Comparison of ENCODE assay signal across 8 cellular contexts in genomic region chr11:103055174-103055890, GRCh38. TPM values are rescaled to one million over a fixed set of nuclear protein-coding genes. Genes with fewer than 3 reads are reported as not detected.
DNase-seq lines count a peak whose midpoint lies in the region; ATAC-seq, FAIRE-seq and TF ChIP-seq lines count a peak whose summit lies in the region.

No MANE protein-coding gene starts in this region.

- no peak overlapping the region for H3K14ac ChIP-seq in mesenchymal stem cell (ENCODE audit: low read length in 2 of 2)

- TF ChIP-seq CTCF in AG04450 (IDR thresholded peaks at IDR 0.05; ENCODE audit: low read depth, low read length) (peak; percentile 67), GM06990 (IDR thresholded peaks at IDR 0.05; ENCODE audit: insufficient read depth, low read length, poor library complexity, severe bottlenecking) (peak; percentile 61), bronchial epithelial cell (IDR thresholded peaks at IDR 0.05; ENCODE audit: insufficient read depth, low read length, severe bottlenecking) (peak; percentile 42)

- no peak overlapping the region for H2BK120ac ChIP-seq in mesenchymal stem cell (ENCODE audit: low read depth, low read length)

- H4K91ac ChIP-seq in mesenchymal stem cell (ENCODE audit: low read length) = no peak overlapping the region

- DNase-seq in AG04450 (ENCODE audit: low read depth, low spot score) (peak; percentile 16), GM06990 (ENCODE audit: extremely low read depth, insufficient read length) (no peak), NCI-H446 treated with DMSO at 0.1 percent for 48 hours (lab: John Stamatoyannopoulos, UW) (peak; percentile 6), bronchial epithelial cell (ENCODE audit: low read depth) (peak; percentile 46), mesenchymal stem cell (peak; percentile 62), NCI-H1694 (lab: John Stamatoyannopoulos, UW) (no peak)
- DNase-seq in activated naive CD4-positive, alpha-beta T cell treated with Interleukin-2 at 50 U/mL for 16 hours = no peak

- H2AFZ ChIP-seq in mesenchymal stem cell (ENCODE audit: low read depth, low read length) = no peak overlapping the region

- H3K4me3 ChIP-seq in AG04450 (ENCODE audit: low read depth, low read length) = no peak overlapping the region
- no peak overlapping the region for H3K4me3 ChIP-seq in GM06990 (replicated peaks; ENCODE audit: low read depth, low read length)
- no peak overlapping the region for H3K4me3 ChIP-seq in bronchial epithelial cell (ENCODE audit: low read depth, low read length)
- H3K4me3 ChIP-seq in mesenchymal stem cell (ENCODE audit: insufficient read depth in 1 of 2, low read depth in 1 of 2, low read length in 2 of 2) = no peak overlapping the region

- no peak overlapping the region for H3K4ac ChIP-seq in mesenchymal stem cell (ENCODE audit: low read depth in 1 of 2, low read length in 2 of 2)

- CTCF ChIA-PET in AG04450 (lab: Charles Lee) = interaction anchor here (0.6 to 1.4 kb wide), 10 partner anchors 8 to 248 kb away, joined by 3 to 40 read pairs (median 6); no protein-coding TSS in a partner anchor

- H3K4me2 ChIP-seq in mesenchymal stem cell (ENCODE audit: low read length, poor library complexity, severe bottlenecking) = no peak overlapping the region

- no peaks in the 10 kb centered on the region for H3K4me1 ChIP-seq in mesenchymal stem cell (ENCODE audit: control insufficient read depth, insufficient read depth, low read depth, low read length)

- peak; percentile 66 for ATAC-seq in HG02678 (IDR thresholded peaks at IDR 0.05; ENCODE audit: unreplicated experiment)

- POLR2A ChIA-PET in AG04450 (lab: Yijun Ruan, JAX) = no interaction called here

- H3K27ac ChIP-seq in AG04450 (ENCODE audit: low read depth, low read length) (no peak overlapping the region), mesenchymal stem cell (ENCODE audit: low read length, poor library complexity, severe bottlenecking) (peak overlapping the region; percentile 32)

- peaks cover 2% of the 10 kb centered on the region for H3K79me1 ChIP-seq in mesenchymal stem cell (replicated peaks; ENCODE audit: low read length, poor library complexity, severe bottlenecking)

- peak overlapping the region; percentile 59 for H2AK5ac ChIP-seq in mesenchymal stem cell (ENCODE audit: low read length, severe bottlenecking)

- FAIRE-seq in bronchial epithelial cell (lab: Jason Lieb, UNC) = no peak

- peak overlapping the region; percentile 59 for H3K9ac ChIP-seq in mesenchymal stem cell (ENCODE audit: low read length)

- H4K8ac ChIP-seq in mesenchymal stem cell (ENCODE audit: low read length) = no peak overlapping the region

- no peak overlapping the region for H2BK5ac ChIP-seq in mesenchymal stem cell (ENCODE audit: low read depth, low read length, poor library complexity, severe bottlenecking)

- no peak overlapping the region for H2BK12ac ChIP-seq in mesenchymal stem cell (ENCODE audit: low read length in 2 of 2)

- H2BK15ac ChIP-seq in mesenchymal stem cell (ENCODE audit: low read depth, poor library complexity, severe bottlenecking) = no peak overlapping the region

- 0 out of 2 replicates have a peak, but pooled peaks cover 2% of the 10 kb centered on the region for H3K36me3 ChIP-seq in GM06990 (ENCODE audit: control insufficient read depth, insufficient read depth, low read length)
- H3K36me3 ChIP-seq in bronchial epithelial cell (ENCODE audit: control insufficient read depth, insufficient read depth, low read length) = no peaks in the 10 kb centered on the region
- peaks cover 0 to 11% of the 10 kb centered on the region in 2 experiments for H3K36me3 ChIP-seq in mesenchymal stem cell (ENCODE audit: control insufficient read depth in 1 of 2, insufficient read depth in 2 of 2, low read depth in 1 of 2, low read length in 2 of 2)

- H3K9me3 ChIP-seq in AG04450 (ENCODE audit: control insufficient read depth, insufficient read depth, low read length) = no peaks in the 10 kb centered on the region
- H3K9me3 ChIP-seq in mesenchymal stem cell (ENCODE audit: control insufficient read depth, low read length) = no peaks in the 10 kb centered on the region

- WGBS in mesenchymal stem cell = 67% methylated on average over 3 of the region's 3 CpGs

- no peak overlapping the region for H3K18ac ChIP-seq in mesenchymal stem cell (ENCODE audit: low read depth in 1 of 2, low read length in 2 of 2)

- no peak overlapping the region for H3K23ac ChIP-seq in mesenchymal stem cell (ENCODE audit: low read length in 2 of 2)

- H3K27me3 ChIP-seq in AG04450 (ENCODE audit: control insufficient read depth, insufficient read depth, low read length) (no peaks in the 10 kb centered on the region), GM06990 (replicated peaks; ENCODE audit: control insufficient read depth, insufficient read depth, low read length) (no peaks in the 10 kb centered on the region), bronchial epithelial cell (ENCODE audit: control insufficient read depth, insufficient read depth, low read length) (no peaks in the 10 kb centered on the region), mesenchymal stem cell (ENCODE audit: control insufficient read depth in 1 of 2, insufficient read depth in 1 of 2, low read length in 2 of 2) (no peaks in the 10 kb centered on the region)

RNA-seq across cellular contexts. Expression of gene DCUN1D5, which starts 36.6 kb away (rescaled TPM):
- polyA plus RNA-seq in AG04450 (2011; rRNA removed) = 53.1 and 62.3 TPM in 2 replicates
- 7.4 and 14.9 TPM in 2 replicates for polyA minus RNA-seq in AG04450 (2011; rRNA and poly(A)+ RNA removed)
- total RNA-seq in bronchial epithelial cell = 107 and 137 TPM in 2 replicates
- polyA plus RNA-seq in mesenchymal stem cell (2013, experiment 1 of 2) = 78.2 TPM
- polyA plus RNA-seq in mesenchymal stem cell (2013, experiment 2 of 2) = 83.8 TPM

RNA-seq across cellular contexts. Expression of gene DYNC2H1, which starts 53.9 kb away (rescaled TPM):
- polyA plus RNA-seq in AG04450 (2011; rRNA removed) = 20.6 and 25.3 TPM in 2 replicates
- 26.0 and 41.8 TPM in 2 replicates for polyA minus RNA-seq in AG04450 (2011; rRNA and poly(A)+ RNA removed)
- total RNA-seq in bronchial epithelial cell = 11.6 and 19.3 TPM in 2 replicates
- polyA plus RNA-seq in mesenchymal stem cell (2013, experiment 1 of 2) = 6.5 TPM
- 7.6 TPM for polyA plus RNA-seq in mesenchymal stem cell (2013, experiment 2 of 2)

Comparison
In these comparisons a context has a peak if more than half of its experiments do, and no peak if none do; other contexts are left out.
1. DNase-seq: peak in AG04450 (single experiment), NCI-H446 treated with DMSO at 0.1 percent for 48 hours (single experiment), bronchial epithelial cell (single experiment) and mesenchymal stem cell (single experiment); none in GM06990 (single experiment), activated naive CD4-positive, alpha-beta T cell treated with Interleukin-2 at 50 U/mL for 16 hours (single experiment) and NCI-H1694 (single experiment).
2. Peak in every context shown above with its lines, with median percentiles within 50 percentile points of each other: CTCF ChIP-seq.